In the genomic region with DNA sequence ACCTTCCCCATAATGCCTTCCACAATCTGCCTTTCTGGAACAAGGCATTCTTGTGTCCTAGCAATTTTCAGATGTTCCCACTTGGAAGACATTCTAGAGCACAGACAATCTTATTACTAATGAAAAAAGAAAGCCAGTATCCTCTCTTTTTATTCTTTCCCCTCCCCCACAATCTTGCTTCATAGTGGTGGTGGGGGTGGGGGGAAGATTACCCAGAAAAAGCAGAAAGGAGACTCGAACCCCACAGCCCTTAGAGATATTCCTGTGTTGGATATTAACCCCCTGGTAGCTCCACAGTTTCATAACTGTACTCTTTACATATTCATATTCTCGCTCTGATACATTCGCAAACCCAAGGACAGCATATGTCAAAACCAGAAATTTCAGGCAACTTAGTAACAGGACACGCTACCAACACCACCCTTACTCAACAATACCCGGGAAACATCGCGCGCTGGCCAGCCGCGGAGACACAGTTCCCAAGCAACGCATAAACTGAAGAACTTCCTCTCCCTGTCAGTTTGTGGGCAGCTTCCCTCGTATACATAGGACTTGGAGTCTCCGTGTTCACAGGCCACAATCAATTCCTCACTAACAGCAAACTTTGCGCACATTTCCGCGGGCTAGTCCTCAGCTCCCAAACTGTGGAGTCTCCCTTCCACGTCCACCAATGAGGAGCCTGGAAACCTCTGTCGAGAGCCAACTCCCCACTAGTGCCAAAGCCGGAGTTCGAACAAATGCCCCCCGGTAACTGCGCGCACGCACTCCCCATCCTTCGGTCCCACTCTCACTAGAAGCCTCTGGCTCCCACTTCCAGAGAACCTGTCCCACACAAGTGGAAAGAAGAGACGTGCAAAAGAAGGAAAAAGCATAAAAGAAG, we compare ENCODE assay signal across 8 cellular contexts. TPM values are rescaled to one million over a fixed set of nuclear protein-coding genes. Genes with fewer than 3 reads are reported as not detected.
DNase-seq lines count a peak whose midpoint lies in the region; ATAC-seq and TF ChIP-seq lines count a peak whose summit lies in the region.

No MANE protein-coding gene starts in this region.

- intact Hi-C loops in sciatic nerve (cut with DNase I) = no loop called here

- H3K4me1 ChIP-seq in iPS-18a (ENCODE audit: control insufficient read depth, low read depth, low read length) = peaks cover 12% of the 10 kb centered on the region

- ATAC-seq in HG03432 (IDR thresholded peaks at IDR 0.05; ENCODE audit: unreplicated experiment) (peak; percentile 0), sciatic nerve (peak; percentile 38), HG03521 (IDR thresholded peaks at IDR 0.05; ENCODE audit: unreplicated experiment) (no peak)

- TF ChIP-seq CTCF in RWPE1 (conservative IDR thresholded peaks at IDR 0.05; ENCODE audit: low read depth) = no peak

- POLR2A ChIA-PET in RWPE1 (lab: Yijun Ruan, JAX; ENCODE audit: low non-redundant PET) = interaction anchor here (0.6 kb wide), 1 partner anchor 293 kb away, joined by 4 read pairs; no protein-coding TSS in a partner anchor

- peak overlapping the region; percentile 97 for H3K27ac ChIP-seq in RWPE1
- H3K27ac ChIP-seq in iPS-18a (ENCODE audit: low read length) = no peak overlapping the region

- H3K4me3 ChIP-seq in iPS-18a (ENCODE audit: low read length) = peak overlapping the region; percentile 87

- H3K27me3 ChIP-seq in iPS-18a (ENCODE audit: control insufficient read depth, insufficient read depth, low read length) = peaks cover 18% of the 10 kb centered on the region

- peak overlapping the region; percentile 72 for H3K9ac ChIP-seq in iPS-18a (ENCODE audit: low read length)

- no peaks in the 10 kb centered on the region for H3K9me3 ChIP-seq in iPS-18a (ENCODE audit: control insufficient read depth, low read depth, low read length)

- DNase-seq in ELR (ENCODE audit: low read depth) = peak; percentile 67
- DNase-seq in RWPE1 (ENCODE audit: low spot score) = peak; percentile 64
- peak; percentile 41 to 67 for DNase-seq in T47D (ENCODE audit: low read depth in 1 of 2, low spot score in 1 of 2)
- peak; percentile 78 for DNase-seq in sciatic nerve (ENCODE audit: low spot score)
- no peak for DNase-seq in GM19238 (ENCODE audit: insufficient read length, low spot score)

- in situ Hi-C loops in T47D (cut with HindIII; ENCODE audit: low pct_unique_long_range_greater_than_20kb, low sequenced_read_pairs) = no loop called here

- H3K36me3 ChIP-seq in iPS-18a (ENCODE audit: control insufficient read depth, low read depth, low read length) = no peaks in the 10 kb centered on the region

- CTCF ChIA-PET in RWPE1 (lab: Yijun Ruan, JAX) = interaction anchor here (0.6 kb wide), 1 partner anchor 51 kb away, joined by 3 read pairs; no protein-coding TSS in a partner anchor

RNA-seq across cellular contexts. Expression of a gene that starts 0.7 kb away (rescaled TPM):
- 62.1 TPM for total RNA-seq in sciatic nerve
